Comparison of ENCODE assay signal across 7 cellular contexts in genomic region chr19:10699650-10700335, GRCh38. TPM values are rescaled to one million over a fixed set of nuclear protein-coding genes. Genes with fewer than 3 reads are reported as not detected.
A peak's percentile ranks its signal among the peaks of the same experiment; 100 is the strongest.
DNase-seq lines count a peak whose midpoint lies in the region; ATAC-seq and TF ChIP-seq lines count a peak whose summit lies in the region.

No MANE protein-coding gene starts in this region.

- no peaks in the 10 kb centered on the region for H3K36me3 ChIP-seq in left lung

- DNase-seq in GM12864 (ENCODE audit: low read depth) = no peak
- DNase-seq in NCI-H1092 treated with DMSO at 0.1 percent for 48 hours (lab: John Stamatoyannopoulos, UW) = peak; percentile 27
- DNase-seq in T1000 (lab: John Stamatoyannopoulos, UW) = peak; percentile 11
- peak; percentile 57 for DNase-seq in astrocyte of the hippocampus (ENCODE audit: low read depth, low spot score)
- DNase-seq in left lung = no peak
- peak; percentile 19 to 51 for DNase-seq in stimulated activated CD8-positive, alpha-beta memory T cell treated with anti-CD3 and anti-CD28 coated beads, Interleukin-7, amount 100 ng/mL, for 1 hour (ENCODE audit: low read depth in 2 of 2)

- no peak overlapping the region for H3K27ac ChIP-seq in left lung

- H3K4me3 ChIP-seq in GM12864 (ENCODE audit: low read depth, low read length) = no peak overlapping the region
- no peak overlapping the region for H3K4me3 ChIP-seq in left lung

- TF ChIP-seq CTCF in GM12864 (IDR thresholded peaks at IDR 0.05; ENCODE audit: low read depth, low read length, missing control alignments) (peak; percentile 51), left lung (IDR thresholded peaks at IDR 0.05) (peak; percentile 52 to 59)

- intact Hi-C loops in left lung (cut with DNase I) = loop anchor here in 1 of 2 donors (5.0 kb wide), 1 partner anchor 117 kb away; no protein-coding TSS in a partner anchor

- H3K9me3 ChIP-seq in left lung = no peaks in the 10 kb centered on the region

- ATAC-seq in left lung = peak; percentile 15
- no peak for ATAC-seq in GM18519 (IDR thresholded peaks at IDR 0.05; ENCODE audit: low FRiP score, unreplicated experiment)

- H3K4me1 ChIP-seq in left lung = peaks cover 5 to 31% of the 10 kb centered on the region in 2 donors

- no peaks in the 10 kb centered on the region for H3K27me3 ChIP-seq in left lung

RNA-seq across cellular contexts. Expression of gene QTRT1, which starts 1.4 kb away (rescaled TPM):
- 10 to 100 TPM; 29.0 to 40.9 TPM for total RNA-seq in left lung

RNA-seq across cellular contexts. Expression of gene DNM2, which starts 18.1 kb away (rescaled TPM):
- 100 to 1,000 TPM; 195 to 268 TPM for total RNA-seq in left lung

RNA-seq across cellular contexts. Expression of gene ILF3, which starts 45.6 kb away (rescaled TPM):
- 100 to 1,000 TPM; 161 to 257 TPM for total RNA-seq in left lung

Comparison
In these comparisons a context has a peak if more than half of its experiments do, and no peak if none do; other contexts are left out.
1. DNase-seq: peak in NCI-H1092 treated with DMSO at 0.1 percent for 48 hours (single experiment), T1000 (single experiment), astrocyte of the hippocampus (single experiment) and stimulated activated CD8-positive, alpha-beta memory T cell treated with anti-CD3 and anti-CD28 coated beads, Interleukin-7, amount 100 ng/mL, for 1 hour (2 of 2); none in GM12864 (single experiment) and left lung (0 of 2).